In genomic region chr4:112127736-112128322, GRCh38 we compare ENCODE assay signal across 13 cellular contexts. TPM values are rescaled to one million over a fixed set of nuclear protein-coding genes. Genes with fewer than 3 reads are reported as not detected.
DNase-seq lines count a peak whose midpoint lies in the region; ATAC-seq and TF ChIP-seq lines count a peak whose summit lies in the region.
"Had no signal": no experiment of that assay in that cellular context is flagged by ENCODE, and none has a peak within 500 bp of the region (broad histone marks: within the 10 kb centered on the region; RNA-seq: fewer than 3 reads in every experiment).

No MANE protein-coding gene starts in this region.

- intact Hi-C loops in A673 (cut with micrococcal nuclease; ENCODE audit: unreplicated experiment), result no loop called here

- H3K27ac ChIP-seq in A673 (ENCODE audit: low read depth, low read length, poor library complexity, severe bottlenecking), result no peak overlapping the region
- H3K27ac ChIP-seq in RWPE2 (ENCODE audit: poor library complexity, severe bottlenecking), result no peak overlapping the region
- H3K27ac ChIP-seq: neutrophil had no signal

- H3K9me3 ChIP-seq in A673 (ENCODE audit: low read depth, low read length, poor library complexity, severe bottlenecking), result no peaks in the 10 kb centered on the region
- H3K9me3 ChIP-seq in RWPE2 (ENCODE audit: severe bottlenecking), result no peaks in the 10 kb centered on the region
- H3K9me3 ChIP-seq: neutrophil had no signal

- H3K36me3 ChIP-seq in A673 (ENCODE audit: insufficient read depth, low read length, poor library complexity, severe bottlenecking) (no peaks in the 10 kb centered on the region), RWPE2 (ENCODE audit: low read depth) (no peaks in the 10 kb centered on the region)
- H3K36me3 ChIP-seq: neutrophil had no signal

- CTCF ChIA-PET in A673 (lab: Charles Lee), result interaction anchor here (0.6 to 0.7 kb wide), 2 partner anchors 78 to 104 kb away, joined by 3 read pairs; no protein-coding TSS in a partner anchor

- TF ChIP-seq CTCF in A673 (conservative IDR thresholded peaks at IDR 0.05; ENCODE audit: low read depth, low read length) (no peak), RWPE2 (IDR thresholded peaks at IDR 0.05; ENCODE audit: poor library complexity, severe bottlenecking) (no peak)

- H3K4me3 ChIP-seq in A673 (ENCODE audit: low read depth, low read length, poor library complexity, severe bottlenecking) (no peak overlapping the region), RWPE2 (ENCODE audit: severe bottlenecking) (no peak overlapping the region)

- ATAC-seq in GM19023 (IDR thresholded peaks at IDR 0.05; ENCODE audit: unreplicated experiment) (peak; percentile 38), RWPE2 (ENCODE audit: low read depth) (peak; percentile 51; the same call in 1 of the 3 replicates), GM19463 (IDR thresholded peaks at IDR 0.05; ENCODE audit: unreplicated experiment) (no peak), HG02763 (IDR thresholded peaks at IDR 0.05; ENCODE audit: unreplicated experiment) (no peak)
- ATAC-seq: stimulated activated memory B cell treated with anti-CD40 and anti-IgM and Interleukin-4, amounts not matched to agents 10 μg/mL and 1 μg/mL and 100 μg/mL, for 72 hours had no signal

- in situ Hi-C loops in KBM-7 (cut with MboI; ENCODE audit: low pct_unique_long_range_greater_than_20kb, low sequenced_read_pairs), result no loop called here

- BruUV-seq in A673 (replicated peaks; lab: Mats Ljungman, UMichigan), result no TSS peak

- DNase-seq in A673 (ENCODE audit: low spot score) (peak; percentile 65), RWPE2 (ENCODE audit: low spot score) (no peak), fibroblast of peridontal ligament (ENCODE audit: extremely low read depth) (peak; percentile 19), NOMO-1 (lab: John Stamatoyannopoulos, UW; ENCODE audit: unreplicated experiment in 2 of 2) (no peak), KBM-7 (no peak)
- DNase-seq: caudate nucleus; CD4-positive, CD25-positive, alpha-beta regulatory T cell; Karpas-422 had no signal

- POLR2A ChIA-PET in A673 (lab: Charles Lee; ENCODE audit: low non-redundant PET), result no interaction called here

- no peaks in the 10 kb centered on the region for H3K27me3 ChIP-seq in A673 (replicated peaks; ENCODE audit: insufficient read depth, low read depth, low read length, poor library complexity)
- no peaks in the 10 kb centered on the region for H3K27me3 ChIP-seq in RWPE2 (ENCODE audit: insufficient read depth, poor library complexity, severe bottlenecking)
- H3K27me3 ChIP-seq: neutrophil had no signal

- peaks cover 33% of the 10 kb centered on the region for H3K4me1 ChIP-seq in A673 (ENCODE audit: insufficient read depth, low read length, poor library complexity, severe bottlenecking)
- H3K4me1 ChIP-seq in RWPE2 (ENCODE audit: insufficient read depth, poor library complexity, severe bottlenecking), result peaks cover 6% of the 10 kb centered on the region

RNA-seq across cellular contexts. Expression of gene FAM241A, which starts 17.4 kb away (rescaled TPM):
- total RNA-seq in A673 (2021), result 1.4 and 1.5 TPM in 2 replicates

Comparison
In these comparisons a context has a peak if more than half of its experiments do, and no peak if none do; other contexts are left out.
1. DNase-seq: peak in A673 (single experiment) and fibroblast of peridontal ligament (single experiment); none in RWPE2 (single experiment), NOMO-1 (0 of 2) and KBM-7 (single experiment).
2. ATAC-seq: peak in GM19023 (single experiment) and RWPE2 (single experiment); none in GM19463 (single experiment) and HG02763 (single experiment).